In the genomic region with DNA sequence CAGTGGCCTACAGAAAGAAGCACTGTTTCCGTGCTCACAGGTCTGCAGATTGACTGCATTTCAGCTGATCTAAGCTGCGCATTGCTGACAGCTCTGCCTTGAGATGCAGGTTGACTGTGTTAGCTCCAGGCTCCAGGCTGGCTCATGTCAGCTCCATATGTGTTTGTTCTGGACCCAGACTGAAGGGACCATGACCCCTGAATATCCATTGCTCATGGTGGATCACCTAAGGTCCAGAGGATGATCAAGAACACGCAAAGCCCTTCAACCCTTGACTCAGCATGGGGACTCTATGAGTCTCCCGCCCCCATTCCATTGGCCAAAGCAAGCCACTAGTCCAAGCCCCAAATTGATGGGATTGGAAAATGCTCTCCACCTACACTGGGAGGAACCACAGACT, we compare ENCODE assay signal across 38 cellular contexts.
"Had no signal": no experiment of that assay in that cellular context is flagged by ENCODE, and none has a peak within 500 bp of the region (broad histone marks: within the 10 kb centered on the region; RNA-seq: fewer than 3 reads in every experiment).

No MANE protein-coding gene starts in this region.

- H3K4me3 Mint-ChIP-seq: activated naive CD4-positive, alpha-beta T cell treated with anti-CD3 and anti-CD28 coated beads for 36 hours; activated naive CD4-positive, alpha-beta T cell treated with anti-CD3 and anti-CD28 coated beads, Interleukin-2, amount 10 ng/mL, durations not matched to agents 7 days and 5 days; activated naive CD4-positive, alpha-beta T cell treated with anti-CD3 and anti-CD28 coated beads, Interleukin-2, amount 50 U/mL, for 24 hours; activated naive CD8-positive, alpha-beta T cell; activated naive CD8-positive, alpha-beta T cell treated with anti-CD3 and anti-CD28 coated beads for 36 hours; activated naive CD8-positive, alpha-beta T cell treated with anti-CD3 and anti-CD28 coated beads, Interleukin-2, amount 10 ng/mL, durations not matched to agents 7 days and 5 days; activated naive CD8-positive, alpha-beta T cell treated with anti-CD3 and anti-CD28 coated beads, Interleukin-2, amount 50 U/mL, for 24 hours; activated T-cell treated with anti-CD3 and anti-CD28 coated beads, Interleukin-2, amount 50 U/mL, for 24 hours; activated T-cell treated with anti-CD3 and anti-CD28 coated beads, Interleukin-2, amount 50 U/mL, for 4 hours; activated T-cell treated with anti-CD3 and anti-CD28 coated beads, Interleukin-2, amount 50 U/mL, for 72 hours; activated T-helper 1 cell treated with anti-CD3 and anti-CD28 coated beads, Interleukin-12 subunit alpha, Interleukin-12 subunit beta, Interleukin-2, Interleukin-4 antibody, amounts not matched to agents 30 ng/mL and 10 ng/mL and 1 ng/mL, durations not matched to agents 14 hours and 24 hours and 36 hours; activated T-helper 17 cell treated with anti-CD3 and anti-CD28 coated beads, Interleukin-2, amount 50 U/mL, for 72 hours; brain; central memory CD8-positive, alpha-beta T cell had no signal

- H3K36me3 Mint-ChIP-seq: activated naive CD4-positive, alpha-beta T cell treated with anti-CD3 and anti-CD28 coated beads, Interleukin-2, amount 10 ng/mL, durations not matched to agents 7 days and 5 days; activated naive CD4-positive, alpha-beta T cell treated with anti-CD3 and anti-CD28 coated beads, Interleukin-2, amount 50 U/mL, for 24 hours; activated naive CD4-positive, alpha-beta T cell treated with anti-CD3 and anti-CD28 coated beads, Interleukin-2, amount 50 U/mL, for 72 hours; activated naive CD8-positive, alpha-beta T cell; activated naive CD8-positive, alpha-beta T cell treated with anti-CD3 and anti-CD28 coated beads for 36 hours; activated naive CD8-positive, alpha-beta T cell treated with anti-CD3 and anti-CD28 coated beads, Interleukin-2, amount 10 ng/mL, durations not matched to agents 7 days and 5 days; brain had no signal

- H3K27ac ChIP-seq: adrenal gland, ascending aorta, body of pancreas, brain microvascular endothelial cell, breast epithelium, cardiac muscle cell had no signal

- H3K9me3 Mint-ChIP-seq: activated naive CD4-positive, alpha-beta T cell treated with anti-CD3 and anti-CD28 coated beads for 36 hours; activated naive CD4-positive, alpha-beta T cell treated with anti-CD3 and anti-CD28 coated beads, Interleukin-2, amount 10 ng/mL, durations not matched to agents 7 days and 5 days; activated naive CD4-positive, alpha-beta T cell treated with anti-CD3 and anti-CD28 coated beads, Interleukin-2, amount 50 U/mL, for 72 hours; activated naive CD8-positive, alpha-beta T cell treated with anti-CD3 and anti-CD28 coated beads, Interleukin-2, amount 10 ng/mL, durations not matched to agents 7 days and 5 days; activated naive CD8-positive, alpha-beta T cell treated with anti-CD3 and anti-CD28 coated beads, Interleukin-2, amount 50 U/mL, for 24 hours; activated T-cell treated with anti-CD3 and anti-CD28 coated beads, Interleukin-2, amount 50 U/mL, for 24 hours; activated T-cell treated with anti-CD3 and anti-CD28 coated beads, Interleukin-2, amount 50 U/mL, for 72 hours; activated T-helper 1 cell treated with anti-CD3 and anti-CD28 coated beads, Interleukin-12 subunit alpha, Interleukin-12 subunit beta, Interleukin-2, Interleukin-4 antibody, amounts not matched to agents 30 ng/mL and 10 ng/mL and 1 ng/mL, durations not matched to agents 14 hours and 24 hours and 36 hours; activated T-helper 17 cell treated with anti-CD3 and anti-CD28 coated beads, Interleukin-2, amount 50 U/mL, for 72 hours; activated T-helper 2 cell treated with anti-CD3 and anti-CD28 coated beads, Interferon-gamma antibody, Interleukin-2, Interleukin-4, amounts not matched to agents 10 μg/mL and 5 μg/mL and 100 μg/mL, durations not matched to agents 14 hours and 24 hours and 36 hours; central memory CD8-positive, alpha-beta T cell had no signal

- H3K27me3 ChIP-seq: adrenal gland, ascending aorta, body of pancreas, brain microvascular endothelial cell, breast epithelium had no signal

- H3K36me3 ChIP-seq: adrenal gland, ascending aorta, brain microvascular endothelial cell, breast epithelium, cardiac muscle cell had no signal

- ATAC-seq: activated naive CD4-positive, alpha-beta T cell treated with anti-CD3 and anti-CD28 coated beads, Interleukin-2, amount 50 U/mL, for 72 hours; activated naive CD8-positive, alpha-beta T cell treated with anti-CD3 and anti-CD28 coated beads, Interleukin-2, amount 50 U/mL, for 24 hours; activated T-cell treated with anti-CD3 and anti-CD28 coated beads, Interleukin-2, amount 50 U/mL, for 4 hours; activated T-cell treated with anti-CD3 and anti-CD28 coated beads, Interleukin-2, amount 50 U/mL, for 72 hours; activated T-helper 17 cell treated with anti-CD3 and anti-CD28 coated beads, Interleukin-2, amount 50 U/mL, for 72 hours; body of pancreas had no signal

- H3K9me3 ChIP-seq: adrenal gland, ascending aorta, body of pancreas, breast epithelium had no signal

- H3K4me1 Mint-ChIP-seq: activated naive CD4-positive, alpha-beta T cell treated with anti-CD3 and anti-CD28 coated beads, Interleukin-2, amount 10 ng/mL, durations not matched to agents 7 days and 5 days; activated naive CD4-positive, alpha-beta T cell treated with anti-CD3 and anti-CD28 coated beads, Interleukin-2, amount 50 U/mL, for 24 hours; activated naive CD8-positive, alpha-beta T cell treated with anti-CD3 and anti-CD28 coated beads for 36 hours; activated naive CD8-positive, alpha-beta T cell treated with anti-CD3 and anti-CD28 coated beads, Interleukin-2, amount 10 ng/mL, durations not matched to agents 7 days and 5 days; activated naive CD8-positive, alpha-beta T cell treated with anti-CD3 and anti-CD28 coated beads, Interleukin-2, amount 50 U/mL, for 24 hours; activated T-helper 17 cell treated with anti-CD3 and anti-CD28 coated beads, Interleukin-2, amount 50 U/mL, for 72 hours; central memory CD8-positive, alpha-beta T cell had no signal

- H3K4me1 ChIP-seq: adrenal gland, ascending aorta, body of pancreas, breast epithelium had no signal

- DNase-seq: activated effector memory CD4-positive, alpha-beta T cell treated with anti-CD3 and anti-CD28 coated beads, Interleukin-2, amount 50 U/mL, for 16 hours; activated effector memory CD4-positive, alpha-beta T cell treated with Interleukin-2 at 50 U/mL for 16 hours; activated gamma-delta T cell; activated gamma-delta T cell treated with Interleukin-2 at 50 U/mL for 16 hours; activated naive CD4-positive, alpha-beta T cell; activated naive CD4-positive, alpha-beta T cell treated with anti-CD3 and anti-CD28 coated beads for 36 hours; activated naive CD4-positive, alpha-beta T cell treated with anti-CD3 and anti-CD28 coated beads, Interleukin-2, amount 10 ng/mL, durations not matched to agents 7 days and 5 days; activated naive CD4-positive, alpha-beta T cell treated with anti-CD3 and anti-CD28 coated beads, Interleukin-2, amount 50 U/mL, for 16 hours; activated naive CD4-positive, alpha-beta T cell treated with Interleukin-2 at 50 U/mL for 16 hours; activated naive CD8-positive, alpha-beta T cell treated with anti-CD3 and anti-CD28 coated beads for 36 hours; activated naive CD8-positive, alpha-beta T cell treated with anti-CD3 and anti-CD28 coated beads, Interleukin-2, amount 10 ng/mL, durations not matched to agents 7 days and 5 days; activated naive CD8-positive, alpha-beta T cell treated with anti-CD3 and anti-CD28 coated beads, Interleukin-2, amount 50 U/mL, for 24 hours; activated T-cell treated with anti-CD3 and anti-CD28 coated beads, Interleukin-2, amount 50 U/mL, for 1 hour; activated T-cell treated with anti-CD3 and anti-CD28 coated beads, Interleukin-2, amount 50 U/mL, for 24 hours; activated T-cell treated with anti-CD3 and anti-CD28 coated beads, Interleukin-2, amount 50 U/mL, for 4 hours; activated T-cell treated with anti-CD3 and anti-CD28 coated beads, Interleukin-2, amount 50 U/mL, for 48 hours; activated T-cell treated with anti-CD3 and anti-CD28 coated beads, Interleukin-2, amount 50 U/mL, for 72 hours; adrenal gland; amniotic stem cell; amygdala; anterior cingulate cortex; aorta; body of pancreas; brain microvascular endothelial cell; caudate nucleus; central memory CD4-positive, alpha-beta T cell; cerebellar nuclear complex had no signal

- H3K4me3 ChIP-seq: adrenal gland, ascending aorta, body of pancreas, breast epithelium, cardiac muscle cell had no signal

- H3K27ac Mint-ChIP-seq: activated naive CD4-positive, alpha-beta T cell treated with anti-CD3 and anti-CD28 coated beads for 36 hours; activated naive CD4-positive, alpha-beta T cell treated with anti-CD3 and anti-CD28 coated beads, Interleukin-2, amount 10 ng/mL, durations not matched to agents 7 days and 5 days; activated naive CD4-positive, alpha-beta T cell treated with anti-CD3 and anti-CD28 coated beads, Interleukin-2, amount 50 U/mL, for 24 hours; activated naive CD4-positive, alpha-beta T cell treated with anti-CD3 and anti-CD28 coated beads, Interleukin-2, amount 50 U/mL, for 72 hours; activated naive CD8-positive, alpha-beta T cell; activated naive CD8-positive, alpha-beta T cell treated with anti-CD3 and anti-CD28 coated beads for 36 hours; activated naive CD8-positive, alpha-beta T cell treated with anti-CD3 and anti-CD28 coated beads, Interleukin-2, amount 10 ng/mL, durations not matched to agents 7 days and 5 days; activated naive CD8-positive, alpha-beta T cell treated with anti-CD3 and anti-CD28 coated beads, Interleukin-2, amount 50 U/mL, for 24 hours; activated T-cell treated with anti-CD3 and anti-CD28 coated beads, Interleukin-2, amount 50 U/mL, for 24 hours; activated T-cell treated with anti-CD3 and anti-CD28 coated beads, Interleukin-2, amount 50 U/mL, for 72 hours; activated T-helper 1 cell treated with anti-CD3 and anti-CD28 coated beads, Interleukin-12 subunit alpha, Interleukin-12 subunit beta, Interleukin-2, Interleukin-4 antibody, amounts not matched to agents 30 ng/mL and 10 ng/mL and 1 ng/mL, durations not matched to agents 14 hours and 24 hours and 36 hours; activated T-helper 17 cell treated with anti-CD3 and anti-CD28 coated beads, Interleukin-2, amount 50 U/mL, for 72 hours; activated T-helper 2 cell treated with anti-CD3 and anti-CD28 coated beads, Interferon-gamma antibody, Interleukin-2, Interleukin-4, amounts not matched to agents 10 μg/mL and 5 μg/mL and 100 μg/mL, durations not matched to agents 14 hours and 24 hours and 36 hours; brain had no signal
